ENCODE assay signal across 14 cellular contexts in genomic region chr1:226986496-226987178, GRCh38. TPM values are rescaled to one million over a fixed set of nuclear protein-coding genes. Genes with fewer than 3 reads are reported as not detected.
A peak's percentile ranks its signal among the peaks of the same experiment; 100 is the strongest.
DNase-seq lines count a peak whose midpoint lies in the region; ATAC-seq and TF ChIP-seq lines count a peak whose summit lies in the region.
"Had no signal": no experiment of that assay in that cellular context is flagged by ENCODE, and none has a peak within 500 bp of the region (broad histone marks: within the 10 kb centered on the region; RNA-seq: fewer than 3 reads in every experiment).

No MANE protein-coding gene starts in this region.

- intact Hi-C loops in transverse colon (cut with DNase I; ENCODE audit: low total_unique reads) = no loop called here

- H3K9me3 Mint-ChIP-seq in activated naive CD4-positive, alpha-beta T cell treated with anti-CD3 and anti-CD28 coated beads, Interleukin-2, amount 50 U/mL, for 72 hours = no peaks in the 10 kb centered on the region
- H3K9me3 Mint-ChIP-seq in chondrocyte (ENCODE audit: low read depth) (no peaks in the 10 kb centered on the region), nephron progenitor cell (no peaks in the 10 kb centered on the region)
- H3K9me3 Mint-ChIP-seq: CD4-positive, alpha-beta T cell had no signal

- no peak for TF ChIP-seq POLR2A in transverse colon (IDR thresholded peaks at IDR 0.05)

- no peak for TF ChIP-seq CTCF in chondrocyte (IDR thresholded peaks at IDR 0.05)
- TF ChIP-seq CTCF in nephron progenitor cell (IDR thresholded peaks at IDR 0.05) = no peak
- TF ChIP-seq CTCF in transverse colon (IDR thresholded peaks at IDR 0.05) = no peak

- H3K4me1 ChIP-seq in transverse colon = peaks cover 28 to 53% (median 39%) of the 10 kb centered on the region in 4 donors

- H3K36me3 ChIP-seq in transverse colon = peaks cover 0 to 6% (median 0%) of the 10 kb centered on the region in 4 donors

- TF ChIP-seq EP300 in transverse colon (IDR thresholded peaks at IDR 0.05; ENCODE audit: low read depth) = no peak

- no peaks in the 10 kb centered on the region for H3K4me1 Mint-ChIP-seq in chondrocyte (ENCODE audit: low read depth)
- peaks cover 61% of the 10 kb centered on the region for H3K4me1 Mint-ChIP-seq in nephron progenitor cell

- ATAC-seq in activated naive CD4-positive, alpha-beta T cell treated with anti-CD3 and anti-CD28 coated beads, Interleukin-2, amount 50 U/mL, for 72 hours = no peak
- ATAC-seq in GM21367 (IDR thresholded peaks at IDR 0.05; ENCODE audit: unreplicated experiment) = no peak
- no peak for ATAC-seq in HG02870 (IDR thresholded peaks at IDR 0.05; ENCODE audit: unreplicated experiment)
- ATAC-seq: left colon had no signal

- H3K4me3 Mint-ChIP-seq in chondrocyte (ENCODE audit: unreplicated experiment) (no peak overlapping the region), nephron progenitor cell (no peak overlapping the region)
- H3K4me3 Mint-ChIP-seq: CD4-positive, alpha-beta T cell had no signal

- no peak overlapping the region for H3K4me3 ChIP-seq in transverse colon
- H3K4me3 ChIP-seq: thoracic aorta had no signal

- H3K27ac Mint-ChIP-seq in activated naive CD4-positive, alpha-beta T cell treated with anti-CD3 and anti-CD28 coated beads, Interleukin-2, amount 50 U/mL, for 72 hours = peak overlapping the region; percentile 52 to 81
- H3K27ac Mint-ChIP-seq in chondrocyte (ENCODE audit: unreplicated experiment) = peak overlapping the region; percentile 37
- peak overlapping the region; percentile 68 for H3K27ac Mint-ChIP-seq in nephron progenitor cell
- H3K27ac Mint-ChIP-seq: CD4-positive, alpha-beta T cell had no signal

- in situ Hi-C loops in transverse colon (cut with MboI; ENCODE audit: low pct_ligation_motif_present in 1 of 4, low pct_unique_long_range_greater_than_20kb in 1 of 4, low sequenced_read_pairs in 3 of 4) = no loop called here

- peaks cover 5 to 8% of the 10 kb centered on the region in 2 donors for H3K36me3 Mint-ChIP-seq in activated naive CD4-positive, alpha-beta T cell treated with anti-CD3 and anti-CD28 coated beads, Interleukin-2, amount 50 U/mL, for 72 hours
- peaks cover 19% of the 10 kb centered on the region for H3K36me3 Mint-ChIP-seq in chondrocyte (ENCODE audit: low read depth)
- H3K36me3 Mint-ChIP-seq in nephron progenitor cell (ENCODE audit: low read depth) = peaks cover 19% of the 10 kb centered on the region

- DNase-seq in activated naive CD4-positive, alpha-beta T cell treated with anti-CD3 and anti-CD28 coated beads, Interleukin-2, amount 50 U/mL, for 72 hours (ENCODE audit: low spot score in 2 of 2) = no peak
- DNase-seq in activated naive CD4-positive, alpha-beta T cell (lab: John Stamatoyannopoulos, UW) = no peak
- DNase-seq in chondrocyte (ENCODE audit: low spot score) (no peak), nephron progenitor cell (no peak), transverse colon (no peak), NCI-H187 treated with DMSO at 0.1 percent for 48 hours (lab: John Stamatoyannopoulos, UW) (no peak)
- DNase-seq: CD4-positive, alpha-beta T cell; dermis blood vessel endothelial cell; left colon; NCI-H1694; NCI-H524 treated with DMSO at 0.1 percent for 48 hours had no signal

- no peaks in the 10 kb centered on the region for H3K9me3 ChIP-seq in transverse colon
- H3K9me3 ChIP-seq: thoracic aorta had no signal

- H3K27me3 ChIP-seq in transverse colon = no peaks in the 10 kb centered on the region

- peak overlapping the region in 3 of 4 donors; percentile 82 to 86 (median 85) for H3K27ac ChIP-seq in transverse colon

- 73 to 84% methylated on average over 3 to 21 of the region's 21 CpGs for WGBS in transverse colon (ENCODE audit: low coverage in 1 of 2), 2 donors

- H3K27me3 Mint-ChIP-seq in chondrocyte (ENCODE audit: low read depth) (no peaks in the 10 kb centered on the region), nephron progenitor cell (ENCODE audit: low read depth, poor library complexity) (no peaks in the 10 kb centered on the region)
- H3K27me3 Mint-ChIP-seq: CD4-positive, alpha-beta T cell had no signal

RNA-seq across cellular contexts. Expression of gene COQ8A, which starts 46.5 kb away (rescaled TPM):
- total RNA-seq in activated naive CD4-positive, alpha-beta T cell treated with anti-CD3 and anti-CD28 coated beads, Interleukin-2, amount 50 U/mL, for 72 hours = 10 to 100 TPM; 20.5 to 28.1 TPM
- total RNA-seq in chondrocyte = 6.6 to 10.2 TPM (median 7.4 TPM) in 3 replicates
- 10 to 100 TPM; 46.0 to 80.5 (median 67.7) TPM for total RNA-seq in transverse colon
